ENCODE assay signal across 21 cellular contexts in genomic region chr6:52160468-52161104, GRCh38. TPM values are rescaled to one million over a fixed set of nuclear protein-coding genes. Genes with fewer than 3 reads are reported as not detected.
A peak's percentile ranks its signal among the peaks of the same experiment; 100 is the strongest.
DNase-seq lines count a peak whose midpoint lies in the region; FAIRE-seq and TF ChIP-seq lines count a peak whose summit lies in the region.
"Had no signal": no experiment of that assay in that cellular context is flagged by ENCODE, and none has a peak within 500 bp of the region (broad histone marks: within the 10 kb centered on the region; RNA-seq: fewer than 3 reads in every experiment).

No MANE protein-coding gene starts in this region.

- peak; percentile 48 for FAIRE-seq in GM12892 (lab: Jason Lieb, UNC)
- FAIRE-seq: G401.6 had no signal

- 86% methylated on average over 4 of the region's 4 CpGs for WGBS in esophagus muscularis mucosa

- no peaks in the 10 kb centered on the region for H3K4me1 ChIP-seq in esophagus muscularis mucosa

- H3K36me3 ChIP-seq in esophagus muscularis mucosa = no peaks in the 10 kb centered on the region

- no peak for TF ChIP-seq CTCF in esophagus muscularis mucosa (IDR thresholded peaks at IDR 0.05)

- H3K4me3 ChIP-seq in esophagus muscularis mucosa = no peak overlapping the region

- no peak for TF ChIP-seq EP300 in esophagus muscularis mucosa (IDR thresholded peaks at IDR 0.05)

- peaks cover 70% of the 10 kb centered on the region for H3K4me1 Mint-ChIP-seq in activated CD4-positive, alpha-beta memory T cell treated with anti-CD3 and anti-CD28 coated beads for 36 hours (ENCODE audit: low read depth)
- H3K4me1 Mint-ChIP-seq in activated CD4-positive, alpha-beta memory T cell treated with anti-CD3 and anti-CD28 coated beads, Interleukin-2, amount 10 ng/mL, durations not matched to agents 7 days and 5 days = peaks cover 43% of the 10 kb centered on the region

- H3K9me3 Mint-ChIP-seq in activated CD4-positive, alpha-beta memory T cell treated with anti-CD3 and anti-CD28 coated beads for 36 hours = peaks cover 14% of the 10 kb centered on the region
- peaks cover 7% of the 10 kb centered on the region for H3K9me3 Mint-ChIP-seq in activated CD4-positive, alpha-beta memory T cell treated with anti-CD3 and anti-CD28 coated beads, Interleukin-2, amount 10 ng/mL, durations not matched to agents 7 days and 5 days

- CTCF ChIA-PET in activated CD4-positive, alpha-beta memory T cell treated with anti-CD3 and anti-CD28 coated beads for 36 hours (lab: Charles Lee) = interaction anchor here (1.1 to 1.9 kb wide), 8 partner anchors 49 to 230 kb away, joined by 3 to 8 read pairs (median 5); partner anchors contain the start of gene MCM3
- CTCF ChIA-PET in activated CD4-positive, alpha-beta memory T cell treated with anti-CD3 and anti-CD28 coated beads, Interleukin-2, amount 10 ng/mL, durations not matched to agents 7 days and 5 days (lab: Charles Lee) = interaction anchor here (1.0 to 1.5 kb wide), 2 partner anchors 103 to 126 kb away, joined by 3 to 4 read pairs; no protein-coding TSS in a partner anchor

- no peaks in the 10 kb centered on the region for H3K27me3 ChIP-seq in esophagus muscularis mucosa

- peak overlapping the region; percentile 20 for H3K4me3 Mint-ChIP-seq in activated CD4-positive, alpha-beta memory T cell treated with anti-CD3 and anti-CD28 coated beads for 36 hours
- no peak overlapping the region for H3K4me3 Mint-ChIP-seq in activated CD4-positive, alpha-beta memory T cell treated with anti-CD3 and anti-CD28 coated beads, Interleukin-2, amount 10 ng/mL, durations not matched to agents 7 days and 5 days
- H3K4me3 Mint-ChIP-seq: CD4-positive, CD25-positive, alpha-beta regulatory T cell had no signal

- POLR2A ChIA-PET in activated CD4-positive, alpha-beta memory T cell treated with anti-CD3 and anti-CD28 coated beads for 36 hours (lab: Charles Lee) = interaction anchor here (1.0 kb wide), 1 partner anchor 93 kb away, joined by 4 read pairs; no protein-coding TSS in a partner anchor
- POLR2A ChIA-PET in activated CD4-positive, alpha-beta memory T cell treated with anti-CD3 and anti-CD28 coated beads, Interleukin-2, amount 10 ng/mL, durations not matched to agents 7 days and 5 days (lab: Charles Lee) = no interaction called here

- peaks cover 11% of the 10 kb centered on the region for H3K36me3 Mint-ChIP-seq in activated CD4-positive, alpha-beta memory T cell treated with anti-CD3 and anti-CD28 coated beads for 36 hours
- peaks cover 4% of the 10 kb centered on the region for H3K36me3 Mint-ChIP-seq in activated CD4-positive, alpha-beta memory T cell treated with anti-CD3 and anti-CD28 coated beads, Interleukin-2, amount 10 ng/mL, durations not matched to agents 7 days and 5 days (ENCODE audit: low read depth)
- H3K36me3 Mint-ChIP-seq: CD4-positive, CD25-positive, alpha-beta regulatory T cell had no signal

- intact Hi-C loops in activated CD4-positive, alpha-beta memory T cell treated with anti-CD3 and anti-CD28 coated beads for 36 hours (cut with micrococcal nuclease) = loop anchor here (1.0 to 2.0 kb wide), 3 partner anchors 40 to 234 kb away; no protein-coding TSS in a partner anchor
- intact Hi-C loops in esophagus muscularis mucosa (cut with DNase I) = loop anchor here (5.0 kb wide), 1 partner anchor 102 kb away; no protein-coding TSS in a partner anchor

- no peaks in the 10 kb centered on the region for H3K9me3 ChIP-seq in esophagus muscularis mucosa

- no peak overlapping the region for H3K27ac ChIP-seq in esophagus muscularis mucosa (replicated peaks in 1 of 4)

- peak overlapping the region; percentile 86 for H3K27ac Mint-ChIP-seq in activated CD4-positive, alpha-beta memory T cell treated with anti-CD3 and anti-CD28 coated beads for 36 hours
- H3K27ac Mint-ChIP-seq in activated CD4-positive, alpha-beta memory T cell treated with anti-CD3 and anti-CD28 coated beads, Interleukin-2, amount 10 ng/mL, durations not matched to agents 7 days and 5 days = no peak overlapping the region
- H3K27ac Mint-ChIP-seq: CD4-positive, CD25-positive, alpha-beta regulatory T cell had no signal

- H3K27me3 Mint-ChIP-seq in activated CD4-positive, alpha-beta memory T cell treated with anti-CD3 and anti-CD28 coated beads for 36 hours = peaks cover 21% of the 10 kb centered on the region
- H3K27me3 Mint-ChIP-seq in activated CD4-positive, alpha-beta memory T cell treated with anti-CD3 and anti-CD28 coated beads, Interleukin-2, amount 10 ng/mL, durations not matched to agents 7 days and 5 days = peaks cover 34% of the 10 kb centered on the region

- TF ChIP-seq POLR2A in GM12892 (IDR thresholded peaks at IDR 0.05; ENCODE audit: low read depth, low read length) (no peak), esophagus muscularis mucosa (IDR thresholded peaks at IDR 0.05; ENCODE audit: low read depth) (no peak)

- DNase-seq in activated CD4-positive, alpha-beta memory T cell treated with anti-CD3 and anti-CD28 coated beads for 36 hours = peak; percentile 17
- DNase-seq in activated CD4-positive, alpha-beta memory T cell treated with anti-CD3 and anti-CD28 coated beads, Interleukin-2, amount 10 ng/mL, durations not matched to agents 7 days and 5 days = no peak
- DNase-seq in GM12892 (ENCODE audit: insufficient read length) (no peak), RPMI7951 (ENCODE audit: low read depth) (peak; percentile 40), esophagus muscularis mucosa (ENCODE audit: extremely low spot score) (peak; percentile 45), kidney tubule cell (ENCODE audit: low spot score) (no peak), SHP77 (lab: John Stamatoyannopoulos, UW) (no peak), AG08395 (ENCODE audit: low spot score) (no peak)
- DNase-seq: AML-193; CD4-positive, CD25-positive, alpha-beta regulatory T cell; DMS79; GOT3; KBM-7; NCI-H1092; NCI-H2107; NCI-H226; NCI-H526 treated with DMSO at 0.1 percent for 48 hours; OCI-M1 had no signal

RNA-seq across cellular contexts. Expression of gene IL17A, which starts 25.6 kb away (rescaled TPM):
- total RNA-seq in activated CD4-positive, alpha-beta memory T cell treated with anti-CD3 and anti-CD28 coated beads for 36 hours = 10 to 100 TPM; 33.7 to 35.3 TPM
- 1 to 10 TPM; 5.5 to 6.2 TPM for total RNA-seq in activated CD4-positive, alpha-beta memory T cell treated with anti-CD3 and anti-CD28 coated beads, Interleukin-2, amount 10 ng/mL, durations not matched to agents 7 days and 5 days
- not detected for polyA plus RNA-seq in GM12892 (2012; ENCODE audit: missing spikeins)
- 0.10 and 0.12 TPM in 2 replicates for total RNA-seq in RPMI7951 (2014; rRNA removed; shearing (Covaris generic))
- not detected for total RNA-seq in esophagus muscularis mucosa
- total RNA-seq: A673; CD4-positive, CD25-positive, alpha-beta regulatory T cell; MCF 10A had no signal

Comparison
In these comparisons a context has a peak if more than half of its experiments do, and no peak if none do; other contexts are left out.
1. DNase-seq: peak in activated CD4-positive, alpha-beta memory T cell treated with anti-CD3 and anti-CD28 coated beads for 36 hours (single experiment), RPMI7951 (single experiment) and esophagus muscularis mucosa (single experiment); none in activated CD4-positive, alpha-beta memory T cell treated with anti-CD3 and anti-CD28 coated beads, Interleukin-2, amount 10 ng/mL, durations not matched to agents 7 days and 5 days (single experiment), GM12892 (single experiment), kidney tubule cell (single experiment), SHP77 (0 of 2) and AG08395 (single experiment).
2. RNA of gene IL17A, which starts 25.6 kb away (total RNA-seq): 33.7 to 35.3 TPM in activated CD4-positive, alpha-beta memory T cell treated with anti-CD3 and anti-CD28 coated beads for 36 hours; 5.5 to 6.2 TPM in activated CD4-positive, alpha-beta memory T cell treated with anti-CD3 and anti-CD28 coated beads, Interleukin-2, amount 10 ng/mL, durations not matched to agents 7 days and 5 days, 0.10 to 0.12 TPM in RPMI7951 and not detected in esophagus muscularis mucosa; every median in the first group is over 4 times any median in the second.